ENCODE assay signal across 17 cellular contexts in the genomic region with DNA sequence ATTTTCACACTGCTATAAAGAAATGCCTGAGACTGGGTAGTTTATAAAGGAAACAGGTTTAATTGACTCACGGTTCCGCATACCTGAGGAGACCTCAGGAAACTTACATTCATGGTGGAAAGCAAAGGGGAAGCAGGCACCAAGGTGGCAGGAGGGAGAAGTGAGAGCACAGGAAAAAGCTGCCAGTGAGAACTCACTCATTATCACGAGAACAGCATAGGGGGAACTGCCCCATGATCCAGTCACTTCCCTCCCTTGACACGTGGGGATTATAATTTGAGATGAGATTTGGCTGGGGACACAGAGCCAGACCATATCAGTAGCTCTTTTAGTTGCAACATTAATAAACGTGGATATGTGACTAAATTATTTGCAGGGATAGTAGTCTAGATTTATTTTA. TPM values are rescaled to one million over a fixed set of nuclear protein-coding genes. Genes with fewer than 3 reads are reported as not detected.
DNase-seq lines count a peak whose midpoint lies in the region; ATAC-seq and TF ChIP-seq lines count a peak whose summit lies in the region.
"Had no signal": no experiment of that assay in that cellular context is flagged by ENCODE, and none has a peak within 500 bp of the region (broad histone marks: within the 10 kb centered on the region; RNA-seq: fewer than 3 reads in every experiment).

No MANE protein-coding gene starts in this region.

- H3K36me3 ChIP-seq in mesenchymal stem cell (ENCODE audit: control insufficient read depth in 1 of 2, insufficient read depth in 2 of 2, low read depth in 1 of 2, low read length in 2 of 2), result peaks cover 4 to 8% of the 10 kb centered on the region in 2 experiments
- H3K36me3 ChIP-seq in transverse colon, result peaks cover 0 to 5% (median 0%) of the 10 kb centered on the region in 4 donors

- peaks cover 39% of the 10 kb centered on the region for H3K36me3 Mint-ChIP-seq in HFFc6 (ENCODE audit: low read depth)
- H3K36me3 Mint-ChIP-seq in WTC11, result peaks cover 13% of the 10 kb centered on the region
- H3K36me3 Mint-ChIP-seq in natural killer cell treated with Interleukin-12 subunit alpha and Interleukin-12 subunit beta and Interleukin-15 and Interleukin-18, amount 100 ng/mL, for 72 hours, result peaks cover 11% of the 10 kb centered on the region

- H3K18ac ChIP-seq in mesenchymal stem cell (ENCODE audit: low read depth in 1 of 2, low read length in 2 of 2), result no peak overlapping the region

- H3K9me3 ChIP-seq in mesenchymal stem cell (ENCODE audit: control insufficient read depth, low read length), result no peaks in the 10 kb centered on the region
- no peaks in the 10 kb centered on the region for H3K9me3 ChIP-seq in transverse colon

- no peak overlapping the region for H3K23ac ChIP-seq in mesenchymal stem cell (ENCODE audit: low read length in 2 of 2)

- no peak overlapping the region for H3K4me2 ChIP-seq in mesenchymal stem cell (ENCODE audit: low read length, poor library complexity, severe bottlenecking)

- H2BK12ac ChIP-seq in mesenchymal stem cell (ENCODE audit: low read length in 2 of 2), result peak overlapping the region in 1 of 2 experiments; percentile 7

- H3K27ac ChIP-seq in mesenchymal stem cell (ENCODE audit: low read length, poor library complexity, severe bottlenecking), result peak overlapping the region; percentile 72
- no peak overlapping the region for H3K27ac ChIP-seq in transverse colon

- intact Hi-C loops in transverse colon (cut with DNase I; ENCODE audit: low total_unique reads), result no loop called here

- peak; percentile 34 for ATAC-seq in WTC11
- ATAC-seq in natural killer cell treated with Interleukin-12 subunit alpha and Interleukin-12 subunit beta and Interleukin-15 and Interleukin-18, amount 100 ng/mL, for 72 hours, result no peak

- no peak overlapping the region for H2BK5ac ChIP-seq in mesenchymal stem cell (ENCODE audit: low read depth, low read length, poor library complexity, severe bottlenecking)

- 88% methylated on average over 5 of the region's 5 CpGs for WGBS in mesenchymal stem cell
- WGBS in transverse colon (ENCODE audit: low coverage in 1 of 2), 2 donors, result 68 to 76% methylated on average over 5 of the region's 5 CpGs

- POLR2A ChIA-PET in WTC11 (lab: Charles Lee), result interaction anchor here (0.6 kb wide), 1 partner anchor 102 kb away, joined by 4 read pairs; no protein-coding TSS in a partner anchor

- no peak overlapping the region for H3K9ac ChIP-seq in mesenchymal stem cell (ENCODE audit: low read length)

- peak overlapping the region; percentile 30 for H4K91ac ChIP-seq in mesenchymal stem cell (ENCODE audit: low read length)

- H3K27me3 Mint-ChIP-seq in HFFc6 (ENCODE audit: insufficient read depth), result no peaks in the 10 kb centered on the region; the same call in 1 of the 2 replicates
- no peaks in the 10 kb centered on the region for H3K27me3 Mint-ChIP-seq in WTC11 (ENCODE audit: low read depth)
- no peaks in the 10 kb centered on the region for H3K27me3 Mint-ChIP-seq in natural killer cell treated with Interleukin-12 subunit alpha and Interleukin-12 subunit beta and Interleukin-15 and Interleukin-18, amount 100 ng/mL, for 72 hours

- H3K4me3 ChIP-seq in mesenchymal stem cell (ENCODE audit: insufficient read depth in 1 of 2, low read depth in 1 of 2, low read length in 2 of 2), result no peak overlapping the region
- H3K4me3 ChIP-seq in transverse colon, result no peak overlapping the region

- DNase-seq in SKM-1 treated with dmso at 0.1 percent for 144 hours (lab: John Stamatoyannopoulos, UW; ENCODE audit: unreplicated experiment) (peak; percentile 11), SKM-1 (lab: John Stamatoyannopoulos, UW; ENCODE audit: unreplicated experiment) (no peak), HFFc6 (no peak), WTC11 (ENCODE audit: low spot score) (no peak), mesenchymal stem cell (no peak), transverse colon (no peak)
- no peak for DNase-seq in effector CD8-positive, alpha-beta T cell (lab: John Stamatoyannopoulos, UW)
- no peak for DNase-seq in natural killer cell treated with Interleukin-12 subunit alpha and Interleukin-12 subunit beta and Interleukin-15 and Interleukin-18, amount 100 ng/mL, for 72 hours (ENCODE audit: low spot score)
- DNase-seq: activated CD4-positive, CD25-positive, alpha-beta regulatory T cell; anterior cingulate cortex; DMS53; foreskin fibroblast; kidney glomerular epithelial cell; NCI-H1092; NCI-H526 treated with DMSO at 0.1 percent for 48 hours; T-helper 1 cell had no signal

- H3K4ac ChIP-seq in mesenchymal stem cell (ENCODE audit: low read depth in 1 of 2, low read length in 2 of 2), result no peak overlapping the region

- TF ChIP-seq EP300 in transverse colon (IDR thresholded peaks at IDR 0.05; ENCODE audit: low read depth), result no peak

- TF ChIP-seq CTCF in HFFc6 (IDR thresholded peaks at IDR 0.05) (no peak), WTC11 (IDR thresholded peaks at IDR 0.05) (no peak), transverse colon (IDR thresholded peaks at IDR 0.05) (no peak)

- no peak overlapping the region for H2AFZ ChIP-seq in mesenchymal stem cell (ENCODE audit: low read depth, low read length)

- no peaks in the 10 kb centered on the region for H3K27me3 ChIP-seq in mesenchymal stem cell (ENCODE audit: control insufficient read depth in 1 of 2, insufficient read depth in 1 of 2, low read length in 2 of 2)
- H3K27me3 ChIP-seq in transverse colon, result no peaks in the 10 kb centered on the region

- TF ChIP-seq POLR2A in transverse colon (IDR thresholded peaks at IDR 0.05), result no peak

- H3K79me1 ChIP-seq in mesenchymal stem cell (replicated peaks; ENCODE audit: low read length, poor library complexity, severe bottlenecking), result peaks cover 16% of the 10 kb centered on the region

- H3K9me3 Mint-ChIP-seq in HFFc6, result no peaks in the 10 kb centered on the region
- H3K9me3 Mint-ChIP-seq in WTC11, result no peaks in the 10 kb centered on the region
- H3K9me3 Mint-ChIP-seq in natural killer cell treated with Interleukin-12 subunit alpha and Interleukin-12 subunit beta and Interleukin-15 and Interleukin-18, amount 100 ng/mL, for 72 hours, result no peaks in the 10 kb centered on the region

- H2AK5ac ChIP-seq in mesenchymal stem cell (ENCODE audit: low read length, severe bottlenecking), result peak overlapping the region; percentile 40

- H4K8ac ChIP-seq in mesenchymal stem cell (ENCODE audit: low read length), result peak overlapping the region; percentile 36

- peak overlapping the region; percentile 40 for H2BK15ac ChIP-seq in mesenchymal stem cell (ENCODE audit: low read depth, poor library complexity, severe bottlenecking)

- H2BK120ac ChIP-seq in mesenchymal stem cell (ENCODE audit: low read depth, low read length), result no peak overlapping the region

- H3K27ac Mint-ChIP-seq in HFFc6 (peak overlapping the region; percentile 91), WTC11 (peak overlapping the region; percentile 0; the same call in 1 of the 2 replicates)
- peak overlapping the region in 1 of 2 donors; percentile 44 for H3K27ac Mint-ChIP-seq in natural killer cell treated with Interleukin-12 subunit alpha and Interleukin-12 subunit beta and Interleukin-15 and Interleukin-18, amount 100 ng/mL, for 72 hours

- peaks cover 90% of the 10 kb centered on the region for H3K4me1 Mint-ChIP-seq in HFFc6 (ENCODE audit: low read depth)
- H3K4me1 Mint-ChIP-seq in WTC11, result peaks cover 17% of the 10 kb centered on the region
- peaks cover 15 to 25% of the 10 kb centered on the region in 2 donors for H3K4me1 Mint-ChIP-seq in natural killer cell treated with Interleukin-12 subunit alpha and Interleukin-12 subunit beta and Interleukin-15 and Interleukin-18, amount 100 ng/mL, for 72 hours (ENCODE audit: low read depth in 2 of 2)

- CTCF ChIA-PET in WTC11 (lab: Charles Lee), result interaction anchor here (1.3 kb wide), 1 partner anchor 11 kb away, joined by 3 read pairs; no protein-coding TSS in a partner anchor

- H3K4me3 Mint-ChIP-seq in HFFc6 (0 out of 2 replicates have a peak overlapping the region, but pooled peaks have one; percentile 6), WTC11 (no peak overlapping the region)
- H3K4me3 Mint-ChIP-seq in natural killer cell treated with Interleukin-12 subunit alpha and Interleukin-12 subunit beta and Interleukin-15 and Interleukin-18, amount 100 ng/mL, for 72 hours, result no peak overlapping the region
- H3K4me3 Mint-ChIP-seq: CD14-positive monocyte had no signal

- in situ Hi-C loops in transverse colon (cut with MboI; ENCODE audit: low pct_ligation_motif_present in 1 of 4, low pct_unique_long_range_greater_than_20kb in 1 of 4, low sequenced_read_pairs in 3 of 4), result no loop called here

- H3K4me1 ChIP-seq in mesenchymal stem cell (ENCODE audit: control insufficient read depth, insufficient read depth, low read depth, low read length), result peaks cover 4% of the 10 kb centered on the region
- H3K4me1 ChIP-seq in transverse colon, result peaks cover 3 to 28% (median 14%) of the 10 kb centered on the region in 4 donors

- H3K14ac ChIP-seq in mesenchymal stem cell (ENCODE audit: low read length in 2 of 2), result no peak overlapping the region

RNA-seq across cellular contexts. Expression of a gene that starts 4.3 kb away (rescaled TPM):
- 1 to 10 TPM in 4 of 6 experiments, under 1 TPM in 2; 0.73 to 4.5 (median 1.1) TPM for total RNA-seq in HFFc6 (2021; fragmentation: NEBNext Ultra II Directional; extraction: Animal tissue kit (Norgen Biotek cat#: 25700))
- not detected in 3 replicates for total RNA-seq in WTC11 (2021)
- polyA plus RNA-seq in mesenchymal stem cell (2013, experiment 1 of 2), result not detected
- polyA plus RNA-seq in mesenchymal stem cell (2013, experiment 2 of 2), result not detected
- total RNA-seq in natural killer cell treated with Interleukin-12 subunit alpha and Interleukin-12 subunit beta and Interleukin-15 and Interleukin-18, amount 100 ng/mL, for 72 hours, result not detected
- total RNA-seq in transverse colon, result 1 to 10 TPM in 2 of 4 donors, not detected in 2; 1.3 to 1.9 TPM
